35 cellular contexts compared by ENCODE assay signal in genomic region chr5:139812836-139813805, GRCh38. TPM values are rescaled to one million over a fixed set of nuclear protein-coding genes. Genes with fewer than 3 reads are reported as not detected.
"Had no signal": no experiment of that assay in that cellular context is flagged by ENCODE, and none has a peak within 500 bp of the region (broad histone marks: within the 10 kb centered on the region; RNA-seq: fewer than 3 reads in every experiment).

No MANE protein-coding gene starts in this region.

- H3K27ac Mint-ChIP-seq: activated CD4-positive, alpha-beta T cell treated with anti-CD3 and anti-CD28 coated beads, Interleukin-2, amount 10 ng/mL, durations not matched to agents 24 days and 14 days; activated CD8-positive, alpha-beta T cell treated with anti-CD3 and anti-CD28 coated beads for 36 hours; activated naive CD4-positive, alpha-beta T cell treated with anti-CD3 and anti-CD28 coated beads, Interleukin-2, amount 50 U/mL, for 24 hours; activated naive CD8-positive, alpha-beta T cell treated with anti-CD3 and anti-CD28 coated beads, Interleukin-2, amount 10 ng/mL, durations not matched to agents 7 days and 5 days; activated T-cell treated with anti-CD3 and anti-CD28 coated beads, Interleukin-2, amount 50 U/mL, for 72 hours; activated T-helper 17 cell treated with anti-CD3 and anti-CD28 coated beads, Interleukin-2, amount 50 U/mL, for 72 hours; T-helper 1 cell treated with Interleukin-12 subunit alpha and Interleukin-12 subunit beta and Interleukin-4 antibody, amounts not matched to agents 30 μg/mL and 1 μg/mL, for 36 hours; T-helper 2 cell treated with Interferon-gamma antibody and Interleukin-4, amounts not matched to agents 5 μg/mL and 100 μg/mL, for 36 hours had no signal

- H3K27ac ChIP-seq: body of pancreas, breast epithelium, Peyer's patch, SJCRH30, SK-N-MC had no signal

- H3K4me1 ChIP-seq: body of pancreas, breast epithelium, Peyer's patch, SJCRH30 had no signal

- H3K36me3 ChIP-seq: breast epithelium, Peyer's patch, SJCRH30 had no signal

- H3K4me3 Mint-ChIP-seq: activated CD4-positive, alpha-beta T cell treated with anti-CD3 and anti-CD28 coated beads, Interleukin-2, amount 10 ng/mL, durations not matched to agents 24 days and 14 days; activated CD8-positive, alpha-beta T cell treated with anti-CD3 and anti-CD28 coated beads for 36 hours; activated naive CD4-positive, alpha-beta T cell treated with anti-CD3 and anti-CD28 coated beads, Interleukin-2, amount 50 U/mL, for 24 hours; activated naive CD8-positive, alpha-beta T cell treated with anti-CD3 and anti-CD28 coated beads, Interleukin-2, amount 10 ng/mL, durations not matched to agents 7 days and 5 days; activated T-cell treated with anti-CD3 and anti-CD28 coated beads, Interleukin-2, amount 50 U/mL, for 72 hours; activated T-helper 17 cell treated with anti-CD3 and anti-CD28 coated beads, Interleukin-2, amount 50 U/mL, for 72 hours; T-helper 1 cell treated with Interleukin-12 subunit alpha and Interleukin-12 subunit beta and Interleukin-4 antibody, amounts not matched to agents 30 μg/mL and 1 μg/mL, for 36 hours; T-helper 2 cell treated with Interferon-gamma antibody and Interleukin-4, amounts not matched to agents 5 μg/mL and 100 μg/mL, for 36 hours had no signal

- FAIRE-seq: astrocyte, K562, TTC549 had no signal

- DNase-seq: activated CD4-positive, alpha-beta T cell treated with anti-CD3 and anti-CD28 coated beads, Interleukin-2, amount 10 ng/mL, durations not matched to agents 24 days and 14 days; activated CD4-positive, alpha-beta T cell treated with anti-CD3 and anti-CD28 coated beads, Interleukin-2, amount 50 U/mL, for 4 hours; activated CD8-positive, alpha-beta T cell treated with anti-CD3 and anti-CD28 coated beads for 36 hours; activated effector memory CD4-positive, alpha-beta T cell treated with anti-CD3 and anti-CD28 coated beads, Interleukin-2, amount 50 U/mL, for 16 hours; activated naive CD4-positive, alpha-beta T cell treated with Interleukin-2 at 50 U/mL for 16 hours; activated naive CD8-positive, alpha-beta T cell treated with anti-CD3 and anti-CD28 coated beads, Interleukin-2, amount 10 ng/mL, durations not matched to agents 7 days and 5 days; activated T-cell treated with anti-CD3 and anti-CD28 coated beads, Interleukin-2, amount 50 U/mL, for 1 hour; activated T-cell treated with anti-CD3 and anti-CD28 coated beads, Interleukin-2, amount 50 U/mL, for 72 hours; amygdala; body of pancreas; IMR-90; NCI-H1092 treated with DMSO at 0.1 percent for 48 hours; NCI-H1417; NCI-H146; NCI-H187; NCI-H2029 treated with DMSO at 0.1 percent for 48 hours; NCI-H2171 treated with DMSO at 0.1 percent for 48 hours; NCI-H2227 treated with DMSO at 0.1 percent for 48 hours; NCI-H524 treated with DMSO at 0.1 percent for 48 hours; NK-92 treated with Interleukin-12 subunit alpha and Interleukin-12 subunit beta, amount 100 ng/mL, for 24 hours; PC-3; RPMI8226; SHP77; SJCRH30 had no signal

- H3K9me3 Mint-ChIP-seq: activated CD4-positive, alpha-beta T cell treated with anti-CD3 and anti-CD28 coated beads, Interleukin-2, amount 10 ng/mL, durations not matched to agents 24 days and 14 days; activated CD8-positive, alpha-beta T cell treated with anti-CD3 and anti-CD28 coated beads for 36 hours; activated naive CD4-positive, alpha-beta T cell treated with anti-CD3 and anti-CD28 coated beads, Interleukin-2, amount 50 U/mL, for 24 hours; activated naive CD8-positive, alpha-beta T cell treated with anti-CD3 and anti-CD28 coated beads, Interleukin-2, amount 10 ng/mL, durations not matched to agents 7 days and 5 days; activated T-cell treated with anti-CD3 and anti-CD28 coated beads, Interleukin-2, amount 50 U/mL, for 72 hours; activated T-helper 17 cell treated with anti-CD3 and anti-CD28 coated beads, Interleukin-2, amount 50 U/mL, for 72 hours; T-helper 1 cell treated with Interleukin-12 subunit alpha and Interleukin-12 subunit beta and Interleukin-4 antibody, amounts not matched to agents 30 μg/mL and 1 μg/mL, for 36 hours; T-helper 2 cell treated with Interferon-gamma antibody and Interleukin-4, amounts not matched to agents 5 μg/mL and 100 μg/mL, for 36 hours had no signal

- H3K27me3 ChIP-seq: body of pancreas, breast epithelium, Peyer's patch had no signal

- ATAC-seq: activated CD8-positive, alpha-beta T cell treated with anti-CD3 and anti-CD28 coated beads for 36 hours; activated T-cell treated with anti-CD3 and anti-CD28 coated beads, Interleukin-2, amount 50 U/mL, for 72 hours; activated T-helper 17 cell treated with anti-CD3 and anti-CD28 coated beads, Interleukin-2, amount 50 U/mL, for 72 hours; body of pancreas; K562; PC-3 had no signal

- H3K4me1 Mint-ChIP-seq: activated CD4-positive, alpha-beta T cell treated with anti-CD3 and anti-CD28 coated beads, Interleukin-2, amount 10 ng/mL, durations not matched to agents 24 days and 14 days; activated naive CD4-positive, alpha-beta T cell treated with anti-CD3 and anti-CD28 coated beads, Interleukin-2, amount 50 U/mL, for 24 hours; activated naive CD8-positive, alpha-beta T cell treated with anti-CD3 and anti-CD28 coated beads, Interleukin-2, amount 10 ng/mL, durations not matched to agents 7 days and 5 days; activated T-helper 17 cell treated with anti-CD3 and anti-CD28 coated beads, Interleukin-2, amount 50 U/mL, for 72 hours had no signal

- H3K4me3 ChIP-seq: body of pancreas, breast epithelium, K562, Peyer's patch, SJCRH30, SK-N-MC had no signal

- H3K9me3 ChIP-seq: body of pancreas, breast epithelium, Peyer's patch, SJCRH30 had no signal

- H3K36me3 Mint-ChIP-seq: activated naive CD4-positive, alpha-beta T cell treated with anti-CD3 and anti-CD28 coated beads, Interleukin-2, amount 50 U/mL, for 24 hours; activated naive CD8-positive, alpha-beta T cell treated with anti-CD3 and anti-CD28 coated beads, Interleukin-2, amount 10 ng/mL, durations not matched to agents 7 days and 5 days had no signal

RNA-seq across cellular contexts. Expression of gene PSD2, which starts 17.5 kb away (rescaled TPM):
- total RNA-seq: activated CD4-positive, alpha-beta T cell treated with anti-CD3 and anti-CD28 coated beads, Interleukin-2, amount 10 ng/mL, durations not matched to agents 24 days and 14 days; activated CD8-positive, alpha-beta memory T cell treated with anti-CD3 and anti-CD28 coated beads for 36 hours; activated T-cell treated with anti-CD3 and anti-CD28 coated beads, Interleukin-2, amount 50 U/mL, for 72 hours; activated T-helper 17 cell treated with anti-CD3 and anti-CD28 coated beads, Interleukin-2, amount 50 U/mL, for 72 hours; IMR-90; PC-3; Peyer's patch; SJCRH30 had no signal
